Comparison of ENCODE assay signal across 25 cellular contexts in the genomic region with DNA sequence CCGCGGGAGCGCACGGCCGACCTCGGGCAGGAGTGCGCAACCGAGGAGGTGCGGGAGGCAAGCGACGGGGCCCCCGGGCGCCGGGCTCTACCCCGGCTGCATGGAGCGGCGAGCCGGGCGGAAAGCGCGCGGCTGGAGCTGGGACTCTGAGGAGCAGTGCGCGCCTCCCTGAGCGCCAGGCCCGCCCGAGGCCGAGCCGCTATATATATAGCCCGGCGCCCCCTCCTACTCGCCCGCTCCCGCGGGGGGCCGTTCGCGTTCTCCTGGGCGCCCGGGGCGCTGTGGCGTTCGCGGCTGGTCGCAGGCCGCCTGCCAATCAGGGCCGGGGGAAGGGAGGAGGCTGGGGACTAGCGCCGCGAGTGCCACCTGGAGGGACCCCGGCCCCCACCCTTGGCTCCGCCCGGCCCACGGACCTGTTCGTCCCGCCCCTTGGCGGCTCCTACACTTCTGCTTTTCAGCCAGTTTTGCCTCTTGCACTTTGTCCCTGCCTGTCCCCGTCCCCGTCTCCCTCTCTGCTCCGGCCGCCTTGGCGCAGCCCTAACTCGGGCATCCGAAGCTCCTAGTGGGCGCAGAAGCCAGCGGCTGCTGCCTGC. TPM values are rescaled to one million over a fixed set of nuclear protein-coding genes. Genes with fewer than 3 reads are reported as not detected.
DNase-seq lines count a peak whose midpoint lies in the region; ATAC-seq, FAIRE-seq and TF ChIP-seq lines count a peak whose summit lies in the region.
"Had no signal": no experiment of that assay in that cellular context is flagged by ENCODE, and none has a peak within 500 bp of the region (broad histone marks: within the 10 kb centered on the region; RNA-seq: fewer than 3 reads in every experiment).

A gene with protein sequence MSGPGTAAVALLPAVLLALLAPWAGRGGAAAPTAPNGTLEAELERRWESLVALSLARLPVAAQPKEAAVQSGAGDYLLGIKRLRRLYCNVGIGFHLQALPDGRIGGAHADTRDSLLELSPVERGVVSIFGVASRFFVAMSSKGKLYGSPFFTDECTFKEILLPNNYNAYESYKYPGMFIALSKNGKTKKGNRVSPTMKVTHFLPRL (minus strand): TSS at position 179 of the 593 bp plus-strand sequence. CDS start 257 bp downstream, outside the sequence.

- H3K36me3 ChIP-seq in HUES64 (ENCODE audit: insufficient read depth, low read length) (no peaks in the 10 kb centered on the region), hepatocyte (replicated peaks; ENCODE audit: insufficient read depth, low read depth) (no peaks in the 10 kb centered on the region), prostate gland (no peaks in the 10 kb centered on the region)
- H3K36me3 ChIP-seq: lower lobe of right lung, right atrium auricular region, upper lobe of right lung had no signal

- peaks cover 77% of the 10 kb centered on the region for H3K27me3 Mint-ChIP-seq in nephron (ENCODE audit: low read depth)

- H3K4me1 ChIP-seq in A549: peaks cover 8% of the 10 kb centered on the region; the same call in 2 of the 3 replicates
- H3K4me1 ChIP-seq in HUES64 (ENCODE audit: insufficient read depth, low read length): peaks cover 36% of the 10 kb centered on the region
- no peaks in the 10 kb centered on the region for H3K4me1 ChIP-seq in hepatocyte (ENCODE audit: insufficient read depth)
- no peaks in the 10 kb centered on the region for H3K4me1 ChIP-seq in prostate gland (replicated peaks)
- H3K4me1 ChIP-seq: foreskin keratinocyte, lower lobe of right lung, upper lobe of right lung had no signal

- H3K27me3 ChIP-seq in HUES64 (ENCODE audit: insufficient read depth, low read length) (peaks cover 65% of the 10 kb centered on the region), hepatocyte (peaks cover 79% of the 10 kb centered on the region), prostate gland (replicated peaks; ENCODE audit: insufficient read depth) (peaks cover 28% of the 10 kb centered on the region)

- CTCF ChIA-PET in A549 (lab: Yijun Ruan, JAX): interaction anchor here (1.0 kb wide), 1 partner anchor 63 kb away, joined by 3 read pairs; no protein-coding TSS in a partner anchor

- H2AFZ ChIP-seq in hepatocyte: no peak within 1 kb of the TSS

- H3K79me2 ChIP-seq in hepatocyte: no peaks in the 10 kb centered on the region

- no peaks in the 10 kb centered on the region for H3K36me3 Mint-ChIP-seq in nephron (ENCODE audit: low read depth)
- H3K36me3 Mint-ChIP-seq: activated naive CD4-positive, alpha-beta T cell treated with anti-CD3 and anti-CD28 coated beads, Interleukin-2, amount 10 ng/mL, durations not matched to agents 7 days and 5 days; CD4-positive, alpha-beta memory T cell; immature natural killer cell; natural killer cell had no signal

- H3K4me3 Mint-ChIP-seq in nephron: peak within 1 kb of the TSS in 2 of 3 experiments; percentile 59 to 67
- H3K4me3 Mint-ChIP-seq: activated naive CD4-positive, alpha-beta T cell treated with anti-CD3 and anti-CD28 coated beads, Interleukin-2, amount 10 ng/mL, durations not matched to agents 7 days and 5 days; CD4-positive, alpha-beta memory T cell; immature natural killer cell; natural killer cell had no signal

- no peaks in the 10 kb centered on the region for H3K9me2 ChIP-seq in hepatocyte (replicated peaks; ENCODE audit: insufficient read depth)

- peak within 1 kb of the TSS; percentile 68 for H3K4me2 ChIP-seq in A549
- H3K4me2 ChIP-seq in hepatocyte: peak within 1 kb of the TSS; percentile 69

- TF ChIP-seq CTCF in A549 (IDR thresholded peaks at IDR 0.05) (no peak), hepatocyte (IDR thresholded peaks at IDR 0.05; ENCODE audit: poor library complexity) (no peak), nephron (IDR thresholded peaks at IDR 0.05; ENCODE audit: unreplicated experiment in 3 of 3) (no peak), prostate gland (IDR thresholded peaks at IDR 0.05) (no peak)

- no peak for FAIRE-seq in A549 (lab: Jason Lieb, UNC)
- FAIRE-seq: astrocyte, colon, endothelial cell of umbilical vein had no signal

- no peak within 1 kb of the TSS for H3K27ac Mint-ChIP-seq in nephron
- H3K27ac Mint-ChIP-seq: activated naive CD4-positive, alpha-beta T cell treated with anti-CD3 and anti-CD28 coated beads, Interleukin-2, amount 10 ng/mL, durations not matched to agents 7 days and 5 days; CD4-positive, alpha-beta memory T cell; immature natural killer cell; natural killer cell had no signal

- POLR2A ChIA-PET in A549 (lab: Yijun Ruan, JAX): no interaction called here

- no peak for TF ChIP-seq EP300 in A549 (IDR thresholded peaks at IDR 0.05)

- no peak for DNase-seq in A549 (ENCODE audit: low read depth in 1 of 2, low spot score in 1 of 2)
- no peak for DNase-seq in hepatocyte (ENCODE audit: low spot score)
- DNase-seq in prostate gland (ENCODE audit: low spot score): no peak
- DNase-seq in putamen (ENCODE audit: low spot score): no peak
- DNase-seq in activated T-cell treated with anti-CD3 and anti-CD28 coated beads, Interleukin-2, amount 50 U/mL, for 1 hour: no peak
- no peak for DNase-seq in effector CD8-positive, alpha-beta T cell (lab: John Stamatoyannopoulos, UW)
- DNase-seq: activated CD4-positive, alpha-beta T cell treated with anti-CD3 and anti-CD28 coated beads for 48 hours; activated naive CD4-positive, alpha-beta T cell treated with anti-CD3 and anti-CD28 coated beads, Interleukin-2, amount 10 ng/mL, durations not matched to agents 7 days and 5 days; CD4-positive, alpha-beta memory T cell; foreskin keratinocyte; immature natural killer cell; Karpas-422; lower lobe of right lung; natural killer cell; stimulated activated naive CD8-positive, alpha-beta T cell treated with anti-CD3 and anti-CD28 coated beads, Interleukin-15, Interleukin-2, amounts not matched to agents 100 U/mL and 50 U/mL, for 24 hours; upper lobe of right lung had no signal

- H3K9me3 ChIP-seq in A549: no peaks in the 10 kb centered on the region
- H3K9me3 ChIP-seq in HUES64 (ENCODE audit: insufficient read depth, low read depth, low read length): no peaks in the 10 kb centered on the region
- no peaks in the 10 kb centered on the region for H3K9me3 ChIP-seq in hepatocyte (ENCODE audit: low read depth)
- H3K9me3 ChIP-seq in prostate gland: no peaks in the 10 kb centered on the region
- H3K9me3 ChIP-seq: lower lobe of right lung, right atrium auricular region, upper lobe of right lung had no signal

- intact Hi-C loops in prostate gland (cut with DNase I): no loop called here

- no peak for TF ChIP-seq RAD21 in A549 (conservative IDR thresholded peaks at IDR 0.05 in 1 of 2, IDR thresholded peaks at IDR 0.05 in 1 of 2)

- WGBS in A549 (ENCODE audit: missing lambda C conversion rate): 23% methylated on average over 26 of the region's 66 CpGs
- 3% methylated on average over 66 of the region's 66 CpGs for WGBS in HUES64
- 5% methylated on average over 30 of the region's 66 CpGs for WGBS in hepatocyte (ENCODE audit: low lambda C conversion rate, missing lambda C conversion rate)
- 3% methylated on average over 44 of the region's 66 CpGs for WGBS in prostate gland

- peak within 1 kb of the TSS; percentile 39; the same call in 1 of the 2 replicates for H3K9ac ChIP-seq in HUES64 (ENCODE audit: low read depth, low read length)

- ATAC-seq in A549: peak; percentile 22 to 49; a peak in 3 of 6 replicates
- ATAC-seq: foreskin keratinocyte, lower lobe of right lung, natural killer cell, upper lobe of right lung had no signal

- TF ChIP-seq POLR2A in A549 (IDR thresholded peaks at IDR 0.05; ENCODE audit: low read length): no peak
- TF ChIP-seq POLR2A in prostate gland (IDR thresholded peaks at IDR 0.05): no peak

- no peaks in the 10 kb centered on the region for H3K9me3 Mint-ChIP-seq in nephron
- H3K9me3 Mint-ChIP-seq: activated naive CD4-positive, alpha-beta T cell treated with anti-CD3 and anti-CD28 coated beads, Interleukin-2, amount 10 ng/mL, durations not matched to agents 7 days and 5 days; immature natural killer cell; natural killer cell had no signal

- peaks cover 19% of the 10 kb centered on the region for H3K4me1 Mint-ChIP-seq in nephron
- H3K4me1 Mint-ChIP-seq: activated naive CD4-positive, alpha-beta T cell treated with anti-CD3 and anti-CD28 coated beads, Interleukin-2, amount 10 ng/mL, durations not matched to agents 7 days and 5 days; CD4-positive, alpha-beta memory T cell; immature natural killer cell had no signal

- H3K4me3 ChIP-seq in A549 (peak within 1 kb of the TSS; percentile 32; the same call in 2 of the 3 replicates), HUES64 (ENCODE audit: low read length) (peak within 1 kb of the TSS; percentile 48), hepatocyte (no peak within 1 kb of the TSS), prostate gland (no peak within 1 kb of the TSS)
- H3K4me3 ChIP-seq: lower lobe of right lung, right atrium auricular region, SK-N-MC, upper lobe of right lung had no signal

- no peak within 1 kb of the TSS for H3K27ac ChIP-seq in A549
- no peak within 1 kb of the TSS for H3K27ac ChIP-seq in HUES64 (ENCODE audit: low read depth, low read length)
- no peak within 1 kb of the TSS for H3K27ac ChIP-seq in hepatocyte
- no peak within 1 kb of the TSS for H3K27ac ChIP-seq in prostate gland
- H3K27ac ChIP-seq: foreskin keratinocyte, HL-60, lower lobe of right lung, right atrium auricular region, SK-N-MC, upper lobe of right lung had no signal

- H4K20me1 ChIP-seq in hepatocyte (ENCODE audit: insufficient read depth, poor library complexity, severe bottlenecking): no peaks in the 10 kb centered on the region

TF ChIP-seq in A549, 52 proteins besides CTCF, POLR2A, EP300 and RAD21 (continues in another document):
- TF ChIP-seq, protein P1, sequence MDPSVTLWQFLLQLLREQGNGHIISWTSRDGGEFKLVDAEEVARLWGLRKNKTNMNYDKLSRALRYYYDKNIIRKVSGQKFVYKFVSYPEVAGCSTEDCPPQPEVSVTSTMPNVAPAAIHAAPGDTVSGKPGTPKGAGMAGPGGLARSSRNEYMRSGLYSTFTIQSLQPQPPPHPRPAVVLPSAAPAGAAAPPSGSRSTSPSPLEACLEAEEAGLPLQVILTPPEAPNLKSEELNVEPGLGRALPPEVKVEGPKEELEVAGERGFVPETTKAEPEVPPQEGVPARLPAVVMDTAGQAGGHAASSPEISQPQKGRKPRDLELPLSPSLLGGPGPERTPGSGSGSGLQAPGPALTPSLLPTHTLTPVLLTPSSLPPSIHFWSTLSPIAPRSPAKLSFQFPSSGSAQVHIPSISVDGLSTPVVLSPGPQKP (IDR thresholded peaks at IDR 0.05; ENCODE audit: low read depth, low read length): no peak
- TF ChIP-seq RFX5 (IDR thresholded peaks at IDR 0.05): no peak
- TF ChIP-seq CHD4 (IDR thresholded peaks at IDR 0.05; ENCODE audit: borderline replicate concordance): no peak
- no peak for TF ChIP-seq TP53 (CRISPR knock-in tag; IDR thresholded peaks at IDR 0.05)
- no peak for TF ChIP-seq MAFK (IDR thresholded peaks at IDR 0.05; ENCODE audit: partially characterized antibody)

RNA-seq across cellular contexts. Expression of the gene that starts here (rescaled TPM):
- polyA plus RNA-seq in A549 (2011; rRNA removed) (not detected in 2 replicates), A549 (2017; fragmentation: RNase III; extraction: RNeasy Plus Mini Kit Qiagen cat#74134 plus additional on column Dnase treatment) (not detected in 3 replicates), hepatocyte (not detected in 2 replicates)
- polyA plus RNA-seq in A549 (2012; cell fraction: cytosol; rRNA removed): not detected in 2 replicates
- polyA plus RNA-seq in A549 (2012; cell fraction: nucleus; rRNA removed): not detected in 2 replicates
- polyA minus RNA-seq in A549 (2011; rRNA and poly(A)+ RNA removed): not detected in 2 replicates
- 3.4 TPM for polyA plus RNA-seq in HUES64 (2013, experiment 1 of 2)
- polyA plus RNA-seq in HUES64 (2013, experiment 2 of 2): 3.0 TPM
- total RNA-seq in hepatocyte (not detected in 2 replicates), prostate gland (under 1 TPM in 1 of 2 donors, not detected in 1; 0.28 TPM)
- total RNA-seq: astrocyte; CD4-positive, alpha-beta memory T cell; Daoy; endothelial cell of umbilical vein; foreskin keratinocyte; lower lobe of right lung; natural killer cell; right atrium auricular region; upper lobe of right lung had no signal
- polyA plus RNA-seq: CD4-positive, alpha-beta memory T cell; endothelial cell of umbilical vein; foreskin keratinocyte; immature natural killer cell had no signal

Comparison
In these comparisons a context has a peak if more than half of its experiments do, and no peak if none do; other contexts are left out.
1. Peak in ATAC-seq, H3K4me3 ChIP-seq and H3K4me2 ChIP-seq in A549; RNA of the gene not detected or under 1 TPM.